In the genomic region with DNA sequence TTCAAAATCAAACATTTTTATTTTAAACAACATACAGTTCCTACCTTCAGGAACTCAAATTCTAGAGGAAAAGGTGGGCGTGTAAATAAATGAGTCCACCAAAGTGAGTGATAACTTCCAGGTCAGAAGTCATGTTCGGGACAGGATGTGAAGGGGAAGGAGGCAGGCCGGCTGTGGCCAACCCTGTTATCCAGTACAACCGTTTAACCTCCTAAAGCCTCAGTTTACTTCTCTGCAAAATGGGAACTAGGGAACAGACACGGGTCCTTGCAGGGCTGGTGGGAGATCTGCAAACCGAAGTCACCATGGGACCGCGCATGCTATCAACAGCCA, we compare ENCODE assay signal across 8 cellular contexts. TPM values are rescaled to one million over a fixed set of nuclear protein-coding genes. Genes with fewer than 3 reads are reported as not detected.
DNase-seq lines count a peak whose midpoint lies in the region; ATAC-seq and TF ChIP-seq lines count a peak whose summit lies in the region.

No MANE protein-coding gene starts in this region.

- peaks cover 0 to 27% of the 10 kb centered on the region in 2 experiments; a peak in 2 of 4 replicates for H3K4me1 ChIP-seq in SK-N-SH (ENCODE audit: control insufficient read depth in 1 of 2, insufficient read depth in 2 of 2, low read depth in 1 of 2, low read length in 1 of 2)
- peaks cover 8% of the 10 kb centered on the region for H3K4me1 ChIP-seq in mesodermal cell (ENCODE audit: control insufficient read depth, insufficient read depth, low read length, poor library complexity, severe bottlenecking)
- H3K4me1 ChIP-seq in upper lobe of right lung: peaks cover 30% of the 10 kb centered on the region

- intact Hi-C loops in upper lobe of right lung (cut with DNase I): no loop called here

- ATAC-seq in GM21367 (IDR thresholded peaks at IDR 0.05; ENCODE audit: unreplicated experiment): peak; percentile 13
- ATAC-seq in HG03571 (IDR thresholded peaks at IDR 0.05; ENCODE audit: unreplicated experiment): peak; percentile 4
- peak; percentile 4 for ATAC-seq in upper lobe of right lung

- H3K27me3 ChIP-seq in SK-N-SH (ENCODE audit: insufficient read depth) (no peaks in the 10 kb centered on the region), upper lobe of right lung (no peaks in the 10 kb centered on the region)

- no peak for TF ChIP-seq RAD21 in SK-N-SH (IDR thresholded peaks at IDR 0.05; ENCODE audit: low read length)

- H3K36me3 ChIP-seq in SK-N-SH (replicated peaks in 1 of 2; ENCODE audit: control insufficient read depth in 1 of 2, insufficient read depth in 2 of 2, low read length in 1 of 2): peaks cover 8 to 13% of the 10 kb centered on the region in 2 experiments
- peaks cover 14% of the 10 kb centered on the region for H3K36me3 ChIP-seq in mesodermal cell (ENCODE audit: control insufficient read depth, insufficient read depth, low read length)
- H3K36me3 ChIP-seq in upper lobe of right lung: peaks cover 4% of the 10 kb centered on the region

- H3K9me3 ChIP-seq in SK-N-SH: no peaks in the 10 kb centered on the region
- H3K9me3 ChIP-seq in mesodermal cell (ENCODE audit: control insufficient read depth, low read length): no peaks in the 10 kb centered on the region
- H3K9me3 ChIP-seq in upper lobe of right lung: no peaks in the 10 kb centered on the region

- H3K79me2 ChIP-seq in SK-N-SH (ENCODE audit: insufficient read depth): peaks cover 76% of the 10 kb centered on the region

- no peaks in the 10 kb centered on the region for H3K9me2 ChIP-seq in SK-N-SH

- peak overlapping the region; percentile 80 for H3K9ac ChIP-seq in SK-N-SH

- DNase-seq in EH (ENCODE audit: low read depth): peak; percentile 65
- DNase-seq in SK-N-SH: peak; percentile 76
- DNase-seq in dermis microvascular lymphatic vessel endothelial cell (ENCODE audit: low read depth in 2 of 2): peak; percentile 51 to 63
- no peak for DNase-seq in upper lobe of right lung
- no peak for DNase-seq in KBM-7

- peak overlapping the region; percentile 79 for H3K4me2 ChIP-seq in SK-N-SH

- H3K4me3 ChIP-seq in SK-N-SH (ENCODE audit: low read depth in 2 of 2, low read length in 1 of 2) (peak overlapping the region; percentile 93 to 100), mesodermal cell (ENCODE audit: extremely low read depth, insufficient read depth, low read length, poor library complexity, severe bottlenecking) (peak overlapping the region; percentile 87), upper lobe of right lung (peak overlapping the region; percentile 96)

- no peak for TF ChIP-seq EP300 in SK-N-SH (IDR thresholded peaks at IDR 0.05; ENCODE audit: borderline replicate concordance in 1 of 2, low read depth in 1 of 2, low read length in 1 of 2)

- H3F3A ChIP-seq in SK-N-SH (replicated peaks; ENCODE audit: insufficient read depth): peaks cover 12% of the 10 kb centered on the region

- peak overlapping the region; percentile 84 to 89 for H3K27ac ChIP-seq in SK-N-SH (ENCODE audit: low read depth in 2 of 2, low read length in 1 of 2)
- H3K27ac ChIP-seq in mesodermal cell (ENCODE audit: low read depth, low read length, severe bottlenecking): peak overlapping the region; percentile 66
- H3K27ac ChIP-seq in upper lobe of right lung: peak overlapping the region; percentile 88

- POLR2A ChIA-PET in SK-N-SH (lab: Yijun Ruan, JAX): interaction anchor here (0.7 to 1.5 kb wide), 10 partner anchors 9 to 1052 kb away, joined by 3 to 15 read pairs (median 4); partner anchors contain the start of gene MYT1L

- in situ Hi-C loops in KBM-7 (cut with MboI; ENCODE audit: low pct_unique_long_range_greater_than_20kb, low sequenced_read_pairs): no loop called here

- 2% methylated on average over 8 of the region's 8 CpGs for WGBS in SK-N-SH (ENCODE audit: low lambda C conversion rate)
- 0 to 2% methylated on average over 4 to 5 of the region's 8 CpGs for WGBS in mesodermal cell (ENCODE audit: insufficient coverage in 2 of 2), 2 experiments

- no peaks in the 10 kb centered on the region for H4K20me1 ChIP-seq in SK-N-SH (ENCODE audit: insufficient read depth)

- CTCF ChIA-PET in SK-N-SH (lab: Yijun Ruan, JAX): interaction anchor here (1.1 kb wide), 1 partner anchor 95 kb away, joined by 3 read pairs; no protein-coding TSS in a partner anchor

- TF ChIP-seq CTCF in SK-N-SH (IDR thresholded peaks at IDR 0.05) (no peak), upper lobe of right lung (IDR thresholded peaks at IDR 0.05) (no peak)

- H2AFZ ChIP-seq in SK-N-SH (ENCODE audit: low read depth): peak overlapping the region; percentile 71

TF ChIP-seq in SK-N-SH, 30 proteins besides CTCF, POLR2A, EP300 and RAD21:
- TF ChIP-seq MEF2A (IDR thresholded peaks at IDR 0.05; ENCODE audit: borderline replicate concordance, low read depth) (no peak), TAF1 (IDR thresholded peaks at IDR 0.05; ENCODE audit: borderline replicate concordance, low read depth, low read length) (no peak), GABPA (IDR thresholded peaks at IDR 0.05; ENCODE audit: low read depth) (peak; percentile 75)
TF ChIP-seq in SK-N-SH: peak in this region for 1.

RNA-seq across cellular contexts. Expression of gene EIPR1, which starts 0.4 kb away (rescaled TPM):
- 85.9 and 103 TPM in 2 replicates for polyA plus RNA-seq in SK-N-SH (2012; rRNA removed)
- 62.4 and 82.1 TPM in 2 replicates for polyA plus RNA-seq in SK-N-SH (2012; cell fraction: cytosol; rRNA removed)
- 63.8 and 73.1 TPM in 2 replicates for polyA plus RNA-seq in SK-N-SH (2012; cell fraction: nucleus; rRNA removed)
- 28.8 and 29.5 TPM in 2 replicates for total RNA-seq in dermis microvascular lymphatic vessel endothelial cell
- polyA plus RNA-seq in mesodermal cell (2013, experiment 1 of 2): 24.8 TPM
- 21.9 TPM for polyA plus RNA-seq in mesodermal cell (2013, experiment 2 of 2)
- 16.6 TPM for total RNA-seq in upper lobe of right lung

RNA-seq across cellular contexts. Expression of gene TRAPPC12, which starts 2.2 kb away (rescaled TPM):
- polyA plus RNA-seq in SK-N-SH (2012; rRNA removed): 59.5 and 83.3 TPM in 2 replicates
- polyA plus RNA-seq in SK-N-SH (2012; cell fraction: cytosol; rRNA removed): 39.2 and 48.1 TPM in 2 replicates
- polyA plus RNA-seq in SK-N-SH (2012; cell fraction: nucleus; rRNA removed): 174 and 253 TPM in 2 replicates
- total RNA-seq in dermis microvascular lymphatic vessel endothelial cell (27.0 and 35.3 TPM in 2 replicates), upper lobe of right lung (89.8 TPM)
- polyA plus RNA-seq in mesodermal cell (2013, experiment 1 of 2): 45.2 TPM
- 38.4 TPM for polyA plus RNA-seq in mesodermal cell (2013, experiment 2 of 2)

Comparison
In these comparisons a context has a peak if more than half of its experiments do, and no peak if none do; other contexts are left out.
1. DNase-seq: peak in EH (single experiment), SK-N-SH (single experiment) and dermis microvascular lymphatic vessel endothelial cell (2 of 2); none in upper lobe of right lung (single experiment) and KBM-7 (single experiment).
2. Peak in every context shown above with its lines, with median percentiles within 50 percentile points of each other: ATAC-seq, H3K27ac ChIP-seq and H3K4me3 ChIP-seq.